Comparison of ENCODE assay signal across 1 cellular context in genomic region chr19:12913871-12914690, GRCh38.
TF ChIP-seq lines count a peak whose summit lies in the region.

No MANE protein-coding gene starts in this region.

TF ChIP-seq in GM12878, 131 proteins besides CTCF, POLR2A, EP300 and RAD21:
- TF ChIP-seq RUNX3 (IDR thresholded peaks at IDR 0.05; ENCODE audit: low read length) = 0 out of 2 replicates have a peak, but pooled peaks have one; percentile 42
- no peak for TF ChIP-seq NFYA (IDR thresholded peaks at IDR 0.05; ENCODE audit: borderline replicate concordance, low read depth, low read length)
